Comparison of ENCODE assay signal across 11 cellular contexts in the genomic region with DNA sequence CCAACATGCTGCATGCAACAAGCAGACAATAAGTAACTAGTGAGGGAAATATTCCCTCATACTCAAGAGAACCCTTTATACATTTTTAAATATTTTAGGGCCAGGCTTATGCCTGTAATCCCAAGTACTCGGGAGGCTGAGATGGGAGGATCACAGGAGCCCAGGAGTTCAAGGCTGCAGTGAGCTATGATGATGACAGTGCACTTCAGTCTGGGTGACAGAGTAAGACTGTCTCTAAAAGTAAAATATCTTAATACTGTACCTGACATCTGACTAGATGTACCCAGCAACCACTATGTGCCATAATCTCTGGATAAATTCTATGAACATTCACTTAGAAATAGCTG. TPM values are rescaled to one million over a fixed set of nuclear protein-coding genes. Genes with fewer than 3 reads are reported as not detected.
DNase-seq lines count a peak whose midpoint lies in the region; ATAC-seq and TF ChIP-seq lines count a peak whose summit lies in the region.
"Had no signal": no experiment of that assay in that cellular context is flagged by ENCODE, and none has a peak within 500 bp of the region (broad histone marks: within the 10 kb centered on the region; RNA-seq: fewer than 3 reads in every experiment).

No MANE protein-coding gene starts in this region.

- ATAC-seq in heart right ventricle = no peak
- no peak for ATAC-seq in activated B cell treated with CpG ODN at 0.5 μM for 24 hours (ENCODE audit: low read depth)
- no peak for ATAC-seq in upper lobe of right lung
- no peak for ATAC-seq in GM19467 (IDR thresholded peaks at IDR 0.05; ENCODE audit: unreplicated experiment)

- H3K27me3 ChIP-seq in cardiac muscle cell (no peaks in the 10 kb centered on the region), heart right ventricle (no peaks in the 10 kb centered on the region), upper lobe of right lung (no peaks in the 10 kb centered on the region)

- H3K27ac Mint-ChIP-seq in activated B cell treated with CpG ODN at 0.5 μM for 24 hours (peak overlapping the region; percentile 96), immature natural killer cell (peak overlapping the region; percentile 93 to 99 (median 98))

- H3K4me1 Mint-ChIP-seq in activated B cell treated with CpG ODN at 0.5 μM for 24 hours = peaks cover 46% of the 10 kb centered on the region
- H3K4me1 Mint-ChIP-seq in immature natural killer cell = peaks cover 27 to 42% of the 10 kb centered on the region in 2 donors

- H3K36me3 ChIP-seq in cardiac muscle cell (peaks cover 24% of the 10 kb centered on the region), heart right ventricle (peaks cover 0 to 50% (median 29%) of the 10 kb centered on the region in 9 donors), upper lobe of right lung (peaks cover 39% of the 10 kb centered on the region)

- H3K9me3 Mint-ChIP-seq in activated B cell treated with CpG ODN at 0.5 μM for 24 hours (no peaks in the 10 kb centered on the region), immature natural killer cell (no peaks in the 10 kb centered on the region)
- H3K9me3 Mint-ChIP-seq: endodermal cell had no signal

- no peak overlapping the region for H3K4me3 ChIP-seq in cardiac muscle cell
- no peak overlapping the region for H3K4me3 ChIP-seq in heart right ventricle
- H3K4me3 ChIP-seq in upper lobe of right lung = no peak overlapping the region

- H3K9me3 ChIP-seq in cardiac muscle cell (ENCODE audit: low read depth) (no peaks in the 10 kb centered on the region), heart right ventricle (no peaks in the 10 kb centered on the region), upper lobe of right lung (no peaks in the 10 kb centered on the region)

- CTCF ChIA-PET in activated B cell treated with CpG ODN at 0.5 μM for 24 hours (lab: Charles Lee) = interaction anchor here (0.9 to 3.1 kb wide), 4 partner anchors 9 to 859 kb away, joined by 3 to 20 read pairs (median 6); no protein-coding TSS in a partner anchor

- TF ChIP-seq CTCF in cardiac muscle cell (IDR thresholded peaks at IDR 0.05; ENCODE audit: low read depth, low read length) (no peak), heart right ventricle (IDR thresholded peaks at IDR 0.05) (no peak), activated B cell treated with CpG ODN at 0.5 μM for 24 hours (IDR thresholded peaks at IDR 0.05) (no peak), upper lobe of right lung (IDR thresholded peaks at IDR 0.05) (no peak)

- peaks cover 7% of the 10 kb centered on the region for H3K4me1 ChIP-seq in cardiac muscle cell (ENCODE audit: low read depth)
- H3K4me1 ChIP-seq in heart right ventricle = peaks cover 0 to 33% (median 29%) of the 10 kb centered on the region in 9 donors
- peaks cover 10% of the 10 kb centered on the region for H3K4me1 ChIP-seq in upper lobe of right lung
- H3K4me1 ChIP-seq: parathyroid adenoma had no signal

- no peaks in the 10 kb centered on the region for H3K27me3 Mint-ChIP-seq in activated B cell treated with CpG ODN at 0.5 μM for 24 hours
- peaks cover 0 to 10% (median 8%) of the 10 kb centered on the region in 3 donors for H3K27me3 Mint-ChIP-seq in immature natural killer cell (ENCODE audit: low read depth in 3 of 3)

- DNase-seq in cardiac muscle cell (ENCODE audit: low read depth in 1 of 2, low spot score in 1 of 2) = no peak
- DNase-seq in heart right ventricle = no peak
- no peak for DNase-seq in activated B cell treated with CpG ODN at 0.5 μM for 24 hours
- DNase-seq in immature natural killer cell = no peak
- DNase-seq in upper lobe of right lung = no peak
- DNase-seq in nucleus accumbens (lab: John Stamatoyannopoulos, UW) = no peak
- no peak for DNase-seq in NCI-H510A (lab: John Stamatoyannopoulos, UW)
- DNase-seq: endodermal cell, NCI-H2029 had no signal

- POLR2A ChIA-PET in activated B cell treated with CpG ODN at 0.5 μM for 24 hours (lab: Charles Lee) = interaction anchor here (0.6 to 4.0 kb wide), 12 partner anchors 8 to 919 kb away, joined by 3 to 22 read pairs (median 6); a partner anchor contains a TSS

- WGBS in heart right ventricle, 2 donors = 87 to 90% methylated on average over 1 of the region's 1 CpG

- H3K36me3 Mint-ChIP-seq in activated B cell treated with CpG ODN at 0.5 μM for 24 hours (ENCODE audit: low read depth) = peaks cover 64% of the 10 kb centered on the region
- H3K36me3 Mint-ChIP-seq in immature natural killer cell = peaks cover 0 to 7% (median 4%) of the 10 kb centered on the region in 3 donors

- H3K4me3 Mint-ChIP-seq in activated B cell treated with CpG ODN at 0.5 μM for 24 hours (peak overlapping the region; percentile 95), immature natural killer cell (peak overlapping the region; percentile 76 to 100 (median 98))

- peak overlapping the region; percentile 64 for H3K27ac ChIP-seq in cardiac muscle cell
- H3K27ac ChIP-seq in heart right ventricle = no peak overlapping the region
- H3K27ac ChIP-seq in upper lobe of right lung = peak overlapping the region; percentile 31
- H3K27ac ChIP-seq: parathyroid adenoma had no signal

- intact Hi-C loops in heart right ventricle (cut with DNase I) = no loop called here
- intact Hi-C loops in activated B cell treated with CpG ODN at 0.5 μM for 24 hours (cut with micrococcal nuclease) = loop anchor here (10.0 kb wide), 1 partner anchor 545 kb away; no protein-coding TSS in a partner anchor
- intact Hi-C loops in upper lobe of right lung (cut with DNase I) = no loop called here

RNA-seq across cellular contexts. Expression of a gene that starts 1.9 kb away (rescaled TPM):
- 58.5 and 64.5 TPM in 2 replicates for total RNA-seq in cardiac muscle cell
- polyA plus RNA-seq in cardiac muscle cell = 87.8 and 88.6 TPM in 2 replicates
- 10 to 100 TPM; 31.0 to 55.3 (median 34.2) TPM for total RNA-seq in heart right ventricle
- polyA plus RNA-seq in heart right ventricle = 10 to 100 TPM; 22.2 to 28.7 TPM
- 25.5 and 25.7 TPM in 2 replicates for total RNA-seq in activated B cell treated with CpG ODN at 0.5 μM for 24 hours
- polyA plus RNA-seq in immature natural killer cell = 10 to 100 TPM; 30.0 to 30.6 (median 30.3) TPM
- total RNA-seq in upper lobe of right lung = 33.4 TPM

RNA-seq across cellular contexts. Expression of a gene that starts 34.5 kb away (rescaled TPM):
- total RNA-seq in cardiac muscle cell = 205 and 314 TPM in 2 replicates
- 347 and 397 TPM in 2 replicates for polyA plus RNA-seq in cardiac muscle cell
- 100 to 1,000 TPM; 440 to 609 (median 535) TPM for total RNA-seq in heart right ventricle
- 100 to 1,000 TPM; 229 to 359 TPM for polyA plus RNA-seq in heart right ventricle
- total RNA-seq in activated B cell treated with CpG ODN at 0.5 μM for 24 hours = 158 and 164 TPM in 2 replicates
- polyA plus RNA-seq in immature natural killer cell = 100 to 1,000 TPM; 107 to 119 (median 111) TPM
- total RNA-seq in upper lobe of right lung = 112 TPM

Comparison
In these comparisons a context has a peak if more than half of its experiments do, and no peak if none do; other contexts are left out.
1. H3K27ac ChIP-seq: peak in cardiac muscle cell (single experiment) and upper lobe of right lung (single experiment); none in heart right ventricle (0 of 10).